26 cellular contexts compared by ENCODE assay signal in genomic region chr16:59552164-59552563, GRCh38.
"Had no signal": no experiment of that assay in that cellular context is flagged by ENCODE, and none has a peak within 500 bp of the region (broad histone marks: within the 10 kb centered on the region; RNA-seq: fewer than 3 reads in every experiment).

No MANE protein-coding gene starts in this region.

- H3K36me3 Mint-ChIP-seq: naive thymus-derived CD4-positive, alpha-beta T cell; stimulated activated naive B cell treated with anti-CD40 and anti-IgM and Interleukin-4, amounts not matched to agents 10 μg/mL and 1 μg/mL and 100 μg/mL, for 72 hours had no signal

- FAIRE-seq: pancreas, urothelium cell line had no signal

- H3K27ac ChIP-seq: left ventricle myocardium inferior, pancreas, right atrium auricular region, skin epidermis, suprapubic skin, thoracic aorta, tibial artery, upper lobe of right lung had no signal

- H3K27me3 Mint-ChIP-seq: stimulated activated naive B cell treated with anti-CD40 and anti-IgM and Interleukin-4, amounts not matched to agents 10 μg/mL and 1 μg/mL and 100 μg/mL, for 72 hours had no signal

- H3K27ac Mint-ChIP-seq: naive thymus-derived CD4-positive, alpha-beta T cell; nephron; stimulated activated naive B cell treated with anti-CD40 and anti-IgM and Interleukin-4, amounts not matched to agents 10 μg/mL and 1 μg/mL and 100 μg/mL, for 72 hours had no signal

- H3K4me1 ChIP-seq: left ventricle myocardium inferior, pancreas, right atrium auricular region, suprapubic skin, tibial artery, upper lobe of right lung had no signal

- H3K27me3 ChIP-seq: pancreas, right atrium auricular region, suprapubic skin, tibial artery, upper lobe of right lung had no signal

- H3K36me3 ChIP-seq: left ventricle myocardium inferior, pancreas, right atrium auricular region, suprapubic skin, thoracic aorta, tibial artery, upper lobe of right lung had no signal

- H3K9me3 ChIP-seq: left ventricle myocardium inferior, pancreas, right atrium auricular region, suprapubic skin, thoracic aorta, tibial artery, upper lobe of right lung had no signal

- DNase-seq: hippocampal formation; islet precursor cell; left ventricle myocardium inferior; midbrain; mucosa of descending colon; naive thymus-derived CD4-positive, alpha-beta T cell; nucleus accumbens; pancreas; stimulated activated CD4-positive, alpha-beta T cell treated with anti-CD3 and anti-CD28 coated beads, Interleukin-12 subunit alpha, Interleukin-12 subunit beta, amount 100 ng/mL, for 4 hours; stimulated activated CD4-positive, alpha-beta T cell treated with anti-CD3 and anti-CD28 coated beads, Interleukin-15, amount 100 ng/mL, for 24 hours; stimulated activated CD4-positive, alpha-beta T cell treated with anti-CD3 and anti-CD28 coated beads, Interleukin-2, amount 100 ng/mL, for 24 hours; stimulated activated CD4-positive, alpha-beta T cell treated with anti-CD3 and anti-CD28 coated beads, Interleukin-4, amount 100 ng/mL, for 1 hour; stimulated activated naive B cell treated with anti-CD40 and anti-IgM and Interleukin-4, amounts not matched to agents 10 μg/mL and 1 μg/mL and 100 μg/mL, for 72 hours; stimulated activated naive CD8-positive, alpha-beta T cell treated with anti-CD3 and anti-CD28 coated beads, Interleukin-15, Interleukin-2, amounts not matched to agents 100 U/mL and 50 U/mL, for 24 hours; tibial artery; trophoblast cell; upper lobe of right lung had no signal

- H3K9me3 Mint-ChIP-seq: nephron had no signal

- H3K4me3 Mint-ChIP-seq: naive thymus-derived CD4-positive, alpha-beta T cell; nephron; neural crest cell; stimulated activated naive B cell treated with anti-CD40 and anti-IgM and Interleukin-4, amounts not matched to agents 10 μg/mL and 1 μg/mL and 100 μg/mL, for 72 hours had no signal

- H3K4me1 Mint-ChIP-seq: naive thymus-derived CD4-positive, alpha-beta T cell; nephron; neural crest cell; stimulated activated naive B cell treated with anti-CD40 and anti-IgM and Interleukin-4, amounts not matched to agents 10 μg/mL and 1 μg/mL and 100 μg/mL, for 72 hours had no signal

- ATAC-seq: mucosa of descending colon; naive thymus-derived CD4-positive, alpha-beta T cell; pancreas; sciatic nerve; stimulated activated naive B cell treated with anti-CD40 and anti-IgM and Interleukin-4, amounts not matched to agents 10 μg/mL and 1 μg/mL and 100 μg/mL, for 72 hours; stimulated activated naive CD8-positive, alpha-beta T cell treated with anti-CD3 and anti-CD28 coated beads, Interleukin-15, Interleukin-2, amounts not matched to agents 100 U/mL and 50 U/mL, for 24 hours; upper lobe of right lung had no signal

- H3K4me3 ChIP-seq: left ventricle myocardium inferior, lung, mucosa of descending colon, pancreas, right atrium auricular region, skin epidermis, suprapubic skin, thoracic aorta, tibial artery, upper lobe of right lung had no signal
